ENCODE assay signal across 1 cellular context in the genomic region with DNA sequence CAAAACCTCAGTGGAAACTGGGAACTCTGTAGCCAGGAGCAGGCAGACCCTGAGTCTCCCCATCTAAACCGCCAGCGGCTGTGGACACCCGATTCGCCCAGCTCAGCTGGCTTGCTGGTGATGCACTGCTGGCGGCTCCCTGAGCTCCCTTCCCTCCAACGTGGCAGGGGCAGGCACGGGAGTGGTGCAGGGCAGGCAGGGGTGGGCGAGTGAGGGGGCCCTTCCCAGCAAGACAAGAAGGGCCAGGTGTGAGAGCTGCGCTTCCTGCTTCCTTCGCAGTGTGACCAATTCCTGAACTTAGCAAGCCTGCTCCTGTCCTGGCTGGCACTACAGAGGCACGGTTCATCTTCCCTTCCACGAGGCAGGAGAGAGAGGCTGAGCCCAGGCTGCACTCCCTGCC.
TF ChIP-seq lines count a peak whose summit lies in the region.

No MANE protein-coding gene starts in this region.

TF ChIP-seq in IMR-90, 13 proteins besides CTCF, POLR2A, EP300 and RAD21:
- TF ChIP-seq, protein P1, sequence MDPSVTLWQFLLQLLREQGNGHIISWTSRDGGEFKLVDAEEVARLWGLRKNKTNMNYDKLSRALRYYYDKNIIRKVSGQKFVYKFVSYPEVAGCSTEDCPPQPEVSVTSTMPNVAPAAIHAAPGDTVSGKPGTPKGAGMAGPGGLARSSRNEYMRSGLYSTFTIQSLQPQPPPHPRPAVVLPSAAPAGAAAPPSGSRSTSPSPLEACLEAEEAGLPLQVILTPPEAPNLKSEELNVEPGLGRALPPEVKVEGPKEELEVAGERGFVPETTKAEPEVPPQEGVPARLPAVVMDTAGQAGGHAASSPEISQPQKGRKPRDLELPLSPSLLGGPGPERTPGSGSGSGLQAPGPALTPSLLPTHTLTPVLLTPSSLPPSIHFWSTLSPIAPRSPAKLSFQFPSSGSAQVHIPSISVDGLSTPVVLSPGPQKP (IDR thresholded peaks at IDR 0.05; ENCODE audit: borderline replicate concordance, low read depth, low read length), result no peak
- TF ChIP-seq SMC3 (IDR thresholded peaks at IDR 0.05; ENCODE audit: low read depth, low read length) (no peak), RCOR1 (IDR thresholded peaks at IDR 0.05; ENCODE audit: insufficient replicate concordance, low read length) (no peak), FOS (IDR thresholded peaks at IDR 0.05; ENCODE audit: low read depth, low read length) (no peak), MAFK (IDR thresholded peaks at IDR 0.05; ENCODE audit: low read depth, low read length) (no peak), BHLHE40 (IDR thresholded peaks at IDR 0.05; ENCODE audit: low read depth, low read length) (no peak), NFE2L2 (IDR thresholded peaks at IDR 0.05; ENCODE audit: low read depth, low read length) (no peak), CEBPB (IDR thresholded peaks at IDR 0.05; ENCODE audit: low read depth, low read length) (no peak), MAZ (IDR thresholded peaks at IDR 0.05; ENCODE audit: borderline replicate concordance, low read depth, low read length) (no peak), RFX5 (IDR thresholded peaks at IDR 0.05; ENCODE audit: low read depth, low read length) (no peak), MXI1 (IDR thresholded peaks at IDR 0.05; ENCODE audit: borderline replicate concordance, low read depth, low read length) (no peak), CHD1 (IDR thresholded peaks at IDR 0.05; ENCODE audit: low read depth, low read length) (no peak)
- TF ChIP-seq, protein P2, sequence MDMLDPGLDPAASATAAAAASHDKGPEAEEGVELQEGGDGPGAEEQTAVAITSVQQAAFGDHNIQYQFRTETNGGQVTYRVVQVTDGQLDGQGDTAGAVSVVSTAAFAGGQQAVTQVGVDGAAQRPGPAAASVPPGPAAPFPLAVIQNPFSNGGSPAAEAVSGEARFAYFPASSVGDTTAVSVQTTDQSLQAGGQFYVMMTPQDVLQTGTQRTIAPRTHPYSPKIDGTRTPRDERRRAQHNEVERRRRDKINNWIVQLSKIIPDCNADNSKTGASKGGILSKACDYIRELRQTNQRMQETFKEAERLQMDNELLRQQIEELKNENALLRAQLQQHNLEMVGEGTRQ (IDR thresholded peaks at IDR 0.05; ENCODE audit: low read depth, low read length), result no peak
